In the genomic region with DNA sequence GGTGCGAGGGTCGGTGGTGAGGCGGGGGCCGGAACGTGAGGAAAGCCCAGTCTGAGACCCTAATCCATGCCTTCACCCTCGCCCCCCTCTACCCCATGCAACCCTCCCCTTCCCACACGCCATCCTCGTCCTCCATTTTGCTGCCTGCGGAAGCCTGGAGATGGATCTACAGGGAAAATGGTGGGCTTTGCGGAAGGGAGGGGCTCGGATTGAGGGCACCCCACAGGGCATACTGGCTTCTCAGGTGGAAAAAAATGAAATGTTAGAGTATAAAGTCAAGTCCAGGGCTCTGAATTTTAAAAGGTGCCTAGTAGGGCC, we compare ENCODE assay signal across 8 cellular contexts. TPM values are rescaled to one million over a fixed set of nuclear protein-coding genes. Genes with fewer than 3 reads are reported as not detected.
A peak's percentile ranks its signal among the peaks of the same experiment; 100 is the strongest.
DNase-seq lines count a peak whose midpoint lies in the region; ATAC-seq and TF ChIP-seq lines count a peak whose summit lies in the region.

No MANE protein-coding gene starts in this region.

- H3K27ac Mint-ChIP-seq in WTC11: peak overlapping the region; percentile 92

- H3K36me3 Mint-ChIP-seq in WTC11: peaks cover 12% of the 10 kb centered on the region

- no peaks in the 10 kb centered on the region for H3K36me3 ChIP-seq in left ventricle myocardium inferior

- peak overlapping the region; percentile 77 for H3K4me3 Mint-ChIP-seq in WTC11

- no peaks in the 10 kb centered on the region for H3K9me3 Mint-ChIP-seq in WTC11

- no peak for TF ChIP-seq CTCF in AG04449 (IDR thresholded peaks at IDR 0.05; ENCODE audit: insufficient read depth, low read length, missing control alignments)
- no peak for TF ChIP-seq CTCF in WTC11 (IDR thresholded peaks at IDR 0.05)
- no peak for TF ChIP-seq CTCF in left ventricle myocardium inferior (IDR thresholded peaks at IDR 0.05; ENCODE audit: borderline replicate concordance)

- peak overlapping the region; percentile 85 for H3K27ac ChIP-seq in left ventricle myocardium inferior (replicated peaks)

- peak overlapping the region; percentile 63 for H3K4me3 ChIP-seq in AG04449 (ENCODE audit: low read depth, low read length)
- H3K4me3 ChIP-seq in left ventricle myocardium inferior: peak overlapping the region; percentile 82

- H3K9me3 ChIP-seq in left ventricle myocardium inferior (replicated peaks): no peaks in the 10 kb centered on the region

- peaks cover 16% of the 10 kb centered on the region for H3K27me3 Mint-ChIP-seq in WTC11 (ENCODE audit: low read depth)

- H3K4me1 Mint-ChIP-seq in WTC11: peaks cover 24% of the 10 kb centered on the region

- H3K4me1 ChIP-seq in left ventricle myocardium inferior: no peaks in the 10 kb centered on the region

- POLR2A ChIA-PET in AG04449 (lab: Yijun Ruan, JAX) (interaction anchor here (0.5 to 0.6 kb wide), 2 partner anchors 63 to 113 kb away, joined by 3 read pairs; no protein-coding TSS in a partner anchor), WTC11 (lab: Charles Lee) (interaction anchor here (1.0 kb wide), 1 partner anchor 94 kb away, joined by 3 read pairs; no protein-coding TSS in a partner anchor)

- ATAC-seq in GM21381 (IDR thresholded peaks at IDR 0.05; ENCODE audit: unreplicated experiment): peak; percentile 9
- ATAC-seq in WTC11: peak; percentile 45
- peak; percentile 43 for ATAC-seq in sciatic nerve

- H3K27me3 ChIP-seq in left ventricle myocardium inferior (ENCODE audit: low read depth): no peaks in the 10 kb centered on the region

- DNase-seq in AG04449 (ENCODE audit: low read depth, low spot score) (no peak), WTC11 (ENCODE audit: low spot score) (no peak), left ventricle myocardium inferior (no peak), sciatic nerve (ENCODE audit: low spot score) (no peak), GM19238 (ENCODE audit: insufficient read length, low spot score) (no peak), KG1 (lab: John Stamatoyannopoulos, UW) (no peak), T1000 (lab: John Stamatoyannopoulos, UW) (no peak)

- intact Hi-C loops in left ventricle myocardium inferior (cut with micrococcal nuclease) (no loop called here), sciatic nerve (cut with DNase I) (no loop called here)

- CTCF ChIA-PET in AG04449 (lab: Yijun Ruan, JAX): no interaction called here
- CTCF ChIA-PET in WTC11 (lab: Charles Lee): no interaction called here

TF ChIP-seq in WTC11, 78 proteins besides CTCF, POLR2A, EP300 and RAD21 (continues in another document):
- TF ChIP-seq JAZF1 (CRISPR knock-in tag; IDR thresholded peaks at IDR 0.05) (no peak), IRF1 (CRISPR knock-in tag; IDR thresholded peaks at IDR 0.05) (no peak), ZNF138 (CRISPR knock-in tag; conservative IDR thresholded peaks at IDR 0.05) (no peak), GABPB1 (CRISPR knock-in tag; IDR thresholded peaks at IDR 0.05) (no peak), ETV6 (CRISPR knock-in tag; IDR thresholded peaks at IDR 0.05) (no peak), SOX15 (CRISPR knock-in tag; IDR thresholded peaks at IDR 0.05) (no peak), FOXJ3 (CRISPR knock-in tag; IDR thresholded peaks at IDR 0.05; ENCODE audit: borderline replicate concordance) (no peak), ZNF219 (CRISPR knock-in tag; IDR thresholded peaks at IDR 0.05; ENCODE audit: borderline replicate concordance) (no peak), ZNF532 (CRISPR knock-in tag; IDR thresholded peaks at IDR 0.05; ENCODE audit: borderline replicate concordance) (no peak), NR1H2 (CRISPR knock-in tag; IDR thresholded peaks at IDR 0.05) (no peak), TP53 (CRISPR knock-in tag; IDR thresholded peaks at IDR 0.05) (no peak), E2F5 (CRISPR knock-in tag; IDR thresholded peaks at IDR 0.05) (no peak), ZNF121 (CRISPR knock-in tag; IDR thresholded peaks at IDR 0.05) (no peak), ATF1 (CRISPR knock-in tag; IDR thresholded peaks at IDR 0.05) (no peak)
- TF ChIP-seq, protein P1, sequence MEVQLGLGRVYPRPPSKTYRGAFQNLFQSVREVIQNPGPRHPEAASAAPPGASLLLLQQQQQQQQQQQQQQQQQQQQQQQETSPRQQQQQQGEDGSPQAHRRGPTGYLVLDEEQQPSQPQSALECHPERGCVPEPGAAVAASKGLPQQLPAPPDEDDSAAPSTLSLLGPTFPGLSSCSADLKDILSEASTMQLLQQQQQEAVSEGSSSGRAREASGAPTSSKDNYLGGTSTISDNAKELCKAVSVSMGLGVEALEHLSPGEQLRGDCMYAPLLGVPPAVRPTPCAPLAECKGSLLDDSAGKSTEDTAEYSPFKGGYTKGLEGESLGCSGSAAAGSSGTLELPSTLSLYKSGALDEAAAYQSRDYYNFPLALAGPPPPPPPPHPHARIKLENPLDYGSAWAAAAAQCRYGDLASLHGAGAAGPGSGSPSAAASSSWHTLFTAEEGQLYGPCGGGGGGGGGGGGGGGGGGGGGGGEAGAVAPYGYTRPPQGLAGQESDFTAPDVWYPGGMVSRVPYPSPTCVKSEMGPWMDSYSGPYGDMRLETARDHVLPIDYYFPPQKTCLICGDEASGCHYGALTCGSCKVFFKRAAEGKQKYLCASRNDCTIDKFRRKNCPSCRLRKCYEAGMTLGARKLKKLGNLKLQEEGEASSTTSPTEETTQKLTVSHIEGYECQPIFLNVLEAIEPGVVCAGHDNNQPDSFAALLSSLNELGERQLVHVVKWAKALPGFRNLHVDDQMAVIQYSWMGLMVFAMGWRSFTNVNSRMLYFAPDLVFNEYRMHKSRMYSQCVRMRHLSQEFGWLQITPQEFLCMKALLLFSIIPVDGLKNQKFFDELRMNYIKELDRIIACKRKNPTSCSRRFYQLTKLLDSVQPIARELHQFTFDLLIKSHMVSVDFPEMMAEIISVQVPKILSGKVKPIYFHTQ (CRISPR knock-in tag; IDR thresholded peaks at IDR 0.05): no peak
- TF ChIP-seq, protein P2, sequence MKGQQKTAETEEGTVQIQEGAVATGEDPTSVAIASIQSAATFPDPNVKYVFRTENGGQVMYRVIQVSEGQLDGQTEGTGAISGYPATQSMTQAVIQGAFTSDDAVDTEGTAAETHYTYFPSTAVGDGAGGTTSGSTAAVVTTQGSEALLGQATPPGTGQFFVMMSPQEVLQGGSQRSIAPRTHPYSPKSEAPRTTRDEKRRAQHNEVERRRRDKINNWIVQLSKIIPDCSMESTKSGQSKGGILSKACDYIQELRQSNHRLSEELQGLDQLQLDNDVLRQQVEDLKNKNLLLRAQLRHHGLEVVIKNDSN (CRISPR knock-in tag; IDR thresholded peaks at IDR 0.05): no peak

RNA-seq across cellular contexts. Expression of gene BEX4, which starts 0.8 kb away (rescaled TPM):
- 57.9 to 71.6 TPM (median 67.9 TPM) in 3 replicates for total RNA-seq in WTC11 (2021)
- 50.8 TPM for total RNA-seq in left ventricle myocardium inferior
- total RNA-seq in sciatic nerve: 38.9 TPM

RNA-seq across cellular contexts. Expression of gene TCEAL8, which starts 39.2 kb away (rescaled TPM):
- total RNA-seq in WTC11 (2021) (72.4 to 75.0 TPM (median 74.6 TPM) in 3 replicates), left ventricle myocardium inferior (48.5 TPM), sciatic nerve (50.0 TPM)
